13 cellular contexts compared by ENCODE assay signal in the genomic region with DNA sequence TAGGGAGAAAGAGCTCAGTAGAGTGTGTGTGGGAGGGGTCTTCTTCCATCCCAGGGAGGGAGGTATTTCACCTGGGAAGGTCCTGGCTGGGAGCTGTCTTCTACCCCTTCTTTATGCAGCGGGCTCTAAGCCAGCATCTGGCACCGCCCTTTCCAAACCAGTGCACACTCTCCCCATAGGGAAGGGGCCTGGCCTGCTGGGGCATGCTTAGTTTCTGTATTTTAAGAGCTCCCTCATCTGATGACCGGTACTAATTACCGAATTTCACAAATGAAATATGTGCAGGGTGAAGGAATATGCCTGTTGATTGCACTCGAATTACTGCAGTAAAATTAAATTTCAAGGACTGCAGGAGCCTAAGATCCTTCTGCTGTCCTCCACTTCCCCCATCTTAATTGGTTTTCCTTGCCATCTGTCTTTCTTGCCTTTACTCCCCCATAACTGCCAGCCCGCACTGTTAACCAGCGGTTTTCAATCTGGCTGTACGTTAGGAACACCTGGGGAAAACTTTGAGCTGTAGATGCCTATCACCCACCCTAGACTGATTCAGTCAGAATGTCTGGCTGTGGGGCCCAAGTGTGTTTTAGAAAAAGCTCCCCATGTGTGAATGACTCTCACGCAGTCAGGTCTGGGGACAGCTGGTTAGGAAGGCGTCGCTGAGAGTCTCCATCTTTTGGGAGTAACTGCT. TPM values are rescaled to one million over a fixed set of nuclear protein-coding genes. Genes with fewer than 3 reads are reported as not detected.
A peak's percentile ranks its signal among the peaks of the same experiment; 100 is the strongest.
DNase-seq lines count a peak whose midpoint lies in the region; ATAC-seq, FAIRE-seq and TF ChIP-seq lines count a peak whose summit lies in the region.
"Had no signal": no experiment of that assay in that cellular context is flagged by ENCODE, and none has a peak within 500 bp of the region (broad histone marks: within the 10 kb centered on the region; RNA-seq: fewer than 3 reads in every experiment).

No MANE protein-coding gene starts in this region.

- no peaks in the 10 kb centered on the region for H3K27me3 Mint-ChIP-seq in astrocyte (ENCODE audit: low read depth, unreplicated experiment)
- H3K27me3 Mint-ChIP-seq in nephron progenitor cell (ENCODE audit: low read depth, poor library complexity), result peaks cover 5% of the 10 kb centered on the region
- no peaks in the 10 kb centered on the region for H3K27me3 Mint-ChIP-seq in natural killer cell treated with Interleukin-12 subunit alpha and Interleukin-12 subunit beta and Interleukin-15 and Interleukin-18, amount 100 ng/mL, for 72 hours

- in situ Hi-C loops in KBM-7 (cut with MboI; ENCODE audit: low pct_unique_long_range_greater_than_20kb, low sequenced_read_pairs), result no loop called here

- FAIRE-seq in astrocyte (lab: Jason Lieb, UNC), result no peak
- FAIRE-seq: kidney, TTC549 had no signal

- DNase-seq in DMS79 (lab: John Stamatoyannopoulos, UW), result peak; percentile 74
- DNase-seq in KBM-7, result peak; percentile 94
- DNase-seq in astrocyte (ENCODE audit: low read depth), result no peak
- no peak for DNase-seq in nephron progenitor cell
- no peak for DNase-seq in natural killer cell treated with Interleukin-12 subunit alpha and Interleukin-12 subunit beta and Interleukin-15 and Interleukin-18, amount 100 ng/mL, for 72 hours (ENCODE audit: low spot score)
- DNase-seq in HPDE6-E6E7 (ENCODE audit: extremely low spot score), result no peak
- no peak for DNase-seq in T-helper 9 cell
- DNase-seq in suprapubic skin (ENCODE audit: low spot score in 2 of 2), result no peak
- DNase-seq: kidney, posterior cingulate gyrus, transverse colon had no signal

- TF ChIP-seq EP300 in suprapubic skin (IDR thresholded peaks at IDR 0.05), result no peak

- TF ChIP-seq CTCF in astrocyte (IDR thresholded peaks at IDR 0.05; ENCODE audit: insufficient read depth, low read depth, low read length) (no peak), nephron progenitor cell (IDR thresholded peaks at IDR 0.05) (no peak), suprapubic skin (IDR thresholded peaks at IDR 0.05) (no peak)

- peaks cover 10% of the 10 kb centered on the region for H3K9me3 Mint-ChIP-seq in astrocyte (ENCODE audit: unreplicated experiment)
- peaks cover 6% of the 10 kb centered on the region for H3K9me3 Mint-ChIP-seq in nephron progenitor cell
- H3K9me3 Mint-ChIP-seq in natural killer cell treated with Interleukin-12 subunit alpha and Interleukin-12 subunit beta and Interleukin-15 and Interleukin-18, amount 100 ng/mL, for 72 hours, result peaks cover 7% of the 10 kb centered on the region

- H3K36me3 Mint-ChIP-seq in astrocyte (ENCODE audit: low read depth, unreplicated experiment), result peaks cover 33% of the 10 kb centered on the region
- peaks cover 35% of the 10 kb centered on the region for H3K36me3 Mint-ChIP-seq in nephron progenitor cell (ENCODE audit: low read depth)
- H3K36me3 Mint-ChIP-seq in natural killer cell treated with Interleukin-12 subunit alpha and Interleukin-12 subunit beta and Interleukin-15 and Interleukin-18, amount 100 ng/mL, for 72 hours, result peaks cover 7% of the 10 kb centered on the region

- WGBS in suprapubic skin, result 72% methylated on average over 11 of the region's 11 CpGs

- H3K9me3 ChIP-seq in astrocyte (ENCODE audit: insufficient read depth, low read depth, low read length), result peaks cover 5% of the 10 kb centered on the region
- H3K9me3 ChIP-seq in suprapubic skin, result no peaks in the 10 kb centered on the region
- H3K9me3 ChIP-seq: transverse colon had no signal

- peak overlapping the region; percentile 15 for H3K4me3 Mint-ChIP-seq in astrocyte (ENCODE audit: unreplicated experiment)
- peak overlapping the region; percentile 13 for H3K4me3 Mint-ChIP-seq in nephron progenitor cell
- no peak overlapping the region for H3K4me3 Mint-ChIP-seq in natural killer cell treated with Interleukin-12 subunit alpha and Interleukin-12 subunit beta and Interleukin-15 and Interleukin-18, amount 100 ng/mL, for 72 hours

- H3K4me3 ChIP-seq in astrocyte (ENCODE audit: insufficient read depth, low read depth, low read length) (no peak overlapping the region), suprapubic skin (no peak overlapping the region)
- H3K4me3 ChIP-seq: cardiac muscle cell, transverse colon had no signal

- peak overlapping the region; percentile 82 for H3K4me2 ChIP-seq in astrocyte (ENCODE audit: low read length)

- H3K27ac ChIP-seq in astrocyte (ENCODE audit: low read depth, low read length) (peak overlapping the region; percentile 96), suprapubic skin (no peak overlapping the region)
- H3K27ac ChIP-seq: cardiac muscle cell, transverse colon had no signal

- H3K36me3 ChIP-seq in astrocyte (ENCODE audit: insufficient read depth, low read length) (no peaks in the 10 kb centered on the region), suprapubic skin (no peaks in the 10 kb centered on the region)
- H3K36me3 ChIP-seq: cardiac muscle cell, transverse colon had no signal

- H3K4me1 ChIP-seq in astrocyte (ENCODE audit: insufficient read depth, low read length) (peaks cover 73% of the 10 kb centered on the region), suprapubic skin (peaks cover 54% of the 10 kb centered on the region)

- H3K27me3 ChIP-seq in astrocyte (ENCODE audit: insufficient read depth, low read length) (no peaks in the 10 kb centered on the region), suprapubic skin (no peaks in the 10 kb centered on the region)
- H3K27me3 ChIP-seq: cardiac muscle cell, transverse colon had no signal

- H3K27ac Mint-ChIP-seq in astrocyte (ENCODE audit: unreplicated experiment) (peak overlapping the region; percentile 99), nephron progenitor cell (peak overlapping the region; percentile 18)
- peak overlapping the region in 1 of 2 donors; percentile 62 for H3K27ac Mint-ChIP-seq in natural killer cell treated with Interleukin-12 subunit alpha and Interleukin-12 subunit beta and Interleukin-15 and Interleukin-18, amount 100 ng/mL, for 72 hours

- peaks cover 84% of the 10 kb centered on the region for H3K79me2 ChIP-seq in astrocyte (ENCODE audit: insufficient read depth, low read length)

- H4K20me1 ChIP-seq in astrocyte (ENCODE audit: insufficient read depth, low read length), result no peaks in the 10 kb centered on the region

- H3K9ac ChIP-seq in astrocyte (ENCODE audit: low read length), result peak overlapping the region; percentile 86

- H3K4me1 Mint-ChIP-seq in astrocyte (ENCODE audit: low read depth, unreplicated experiment), result peaks cover 86% of the 10 kb centered on the region
- H3K4me1 Mint-ChIP-seq in nephron progenitor cell, result peaks cover 39% of the 10 kb centered on the region
- peaks cover 59 to 61% of the 10 kb centered on the region in 2 donors for H3K4me1 Mint-ChIP-seq in natural killer cell treated with Interleukin-12 subunit alpha and Interleukin-12 subunit beta and Interleukin-15 and Interleukin-18, amount 100 ng/mL, for 72 hours (ENCODE audit: low read depth in 2 of 2)

- TF ChIP-seq POLR2A in suprapubic skin (IDR thresholded peaks at IDR 0.05), result no peak

- no peak for ATAC-seq in natural killer cell treated with Interleukin-12 subunit alpha and Interleukin-12 subunit beta and Interleukin-15 and Interleukin-18, amount 100 ng/mL, for 72 hours

- no peak overlapping the region for H2AFZ ChIP-seq in astrocyte (ENCODE audit: low read depth, low read length)

RNA-seq across cellular contexts. Expression of a gene that starts 20.1 kb away (rescaled TPM):
- total RNA-seq in astrocyte (507 and 634 TPM in 2 replicates), suprapubic skin (10 to 100 TPM; 24.1 to 40.2 (median 36.4) TPM)
- total RNA-seq in natural killer cell treated with Interleukin-12 subunit alpha and Interleukin-12 subunit beta and Interleukin-15 and Interleukin-18, amount 100 ng/mL, for 72 hours, result 10 to 100 TPM; 37.7 to 51.5 TPM

Comparison
In these comparisons a context has a peak if more than half of its experiments do, and no peak if none do; other contexts are left out.
1. DNase-seq: peak in DMS79 (single experiment) and KBM-7 (single experiment); none in astrocyte (single experiment), nephron progenitor cell (single experiment), natural killer cell treated with Interleukin-12 subunit alpha and Interleukin-12 subunit beta and Interleukin-15 and Interleukin-18, amount 100 ng/mL, for 72 hours (single experiment), HPDE6-E6E7 (single experiment), T-helper 9 cell (single experiment) and suprapubic skin (0 of 2).